20 cellular contexts compared by ENCODE assay signal in the genomic region with DNA sequence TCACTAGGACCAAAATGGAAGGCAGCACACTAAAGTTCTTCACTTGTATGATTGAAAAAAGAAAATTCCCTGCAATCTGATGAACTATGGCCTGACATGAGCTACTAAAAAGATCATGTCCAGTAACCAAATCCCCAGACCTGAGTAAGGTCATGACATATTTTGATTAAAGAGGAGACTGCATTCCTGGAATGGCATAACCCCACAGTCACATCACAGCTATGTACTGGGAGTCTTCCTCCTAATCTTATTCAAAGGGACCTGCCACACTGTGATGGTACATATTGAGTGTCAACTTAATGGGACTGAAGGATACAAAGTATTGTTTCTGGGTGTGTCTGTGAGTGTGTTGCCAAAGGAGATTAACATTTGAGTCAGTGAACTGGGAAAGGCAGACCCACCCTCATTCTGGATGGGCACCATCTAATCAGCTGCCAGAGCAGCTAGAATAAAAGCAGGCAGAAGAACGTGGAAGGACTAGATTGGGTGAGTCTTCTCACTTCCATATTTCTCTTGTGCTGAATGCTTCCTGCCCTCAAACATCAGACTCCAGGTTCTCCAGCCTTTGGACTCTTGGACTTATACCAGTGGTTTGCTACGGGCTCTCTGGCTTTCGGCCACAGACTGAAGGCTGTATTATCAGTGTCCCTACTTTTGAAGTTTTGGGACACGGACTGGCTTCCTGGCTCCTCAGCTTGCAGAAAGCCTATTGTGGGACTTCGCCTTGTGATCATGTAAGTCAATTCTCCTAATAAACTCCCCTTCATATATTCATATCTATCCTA.
DNase-seq lines count a peak whose midpoint lies in the region; ATAC-seq, FAIRE-seq and TF ChIP-seq lines count a peak whose summit lies in the region.
"Had no signal": no experiment of that assay in that cellular context is flagged by ENCODE, and none has a peak within 500 bp of the region (broad histone marks: within the 10 kb centered on the region; RNA-seq: fewer than 3 reads in every experiment).

No MANE protein-coding gene starts in this region.

- H3K79me2 ChIP-seq in HepG2 (ENCODE audit: insufficient read depth, low read length) (no peaks in the 10 kb centered on the region), H1 (ENCODE audit: control insufficient read depth in 1 of 2, insufficient read depth in 2 of 2, low read length in 2 of 2) (no peaks in the 10 kb centered on the region), mesendoderm (ENCODE audit: control insufficient read depth, insufficient read depth, low read length) (no peaks in the 10 kb centered on the region)

- DNase-seq in HepG2 (ENCODE audit: low spot score) (no peak), H1 (ENCODE audit: low read depth in 1 of 2, low spot score in 2 of 2) (no peak), mesendoderm (peak; percentile 13), BE2C (no peak), NCI-H128 (lab: John Stamatoyannopoulos, UW; ENCODE audit: unreplicated experiment) (no peak), SKM-1 (lab: John Stamatoyannopoulos, UW; ENCODE audit: unreplicated experiment) (no peak), left ventricle myocardium inferior (no peak)
- DNase-seq: AML-193; Calu3; CD4-positive, alpha-beta memory T cell; DMS79 treated with DMSO at 0.1 percent for 48 hours; GF-D8; GOT3; IMR-90 had no signal

- H3K23ac ChIP-seq in H1 (ENCODE audit: insufficient read length) (no peak overlapping the region), mesendoderm (ENCODE audit: low read length) (no peak overlapping the region)

- POLR2A ChIA-PET in HepG2 (lab: Yijun Ruan, JAX): no interaction called here
- POLR2A ChIA-PET in H1 (lab: Charles Lee; ENCODE audit: partially characterized antibody): no interaction called here

- WGBS in liver: 40% methylated on average over 5 of the region's 5 CpGs
- WGBS in HepG2 (ENCODE audit: low lambda C conversion rate): 7% methylated on average over 4 of the region's 5 CpGs
- 95% methylated on average over 5 of the region's 5 CpGs; no CpG with 5 or more reads in 1 of the 2 experiments for WGBS in H1 (ENCODE audit: extremely low coverage in 1 of 2, insufficient coverage in 1 of 2, insufficient read length in 1 of 2, insufficient replicate concordance in 2 of 2, low coverage in 1 of 2, low lambda C conversion rate in 2 of 2, missing lambda C conversion rate in 1 of 2), 2 experiments
- WGBS in mesendoderm (ENCODE audit: extremely low coverage, insufficient coverage, low lambda C conversion rate): no CpG with 5 or more reads among the region's 5 CpGs

- H3K4me2 ChIP-seq in HepG2 (ENCODE audit: low read depth, low read length): no peak overlapping the region
- H3K4me2 ChIP-seq in H1 (ENCODE audit: insufficient read depth in 1 of 2, low read depth in 2 of 2, low read length in 2 of 2): no peak overlapping the region
- H3K4me2 ChIP-seq in mesendoderm (ENCODE audit: low read length): no peak overlapping the region
- H3K4me2 ChIP-seq: A549, BLaER1 had no signal

- TF ChIP-seq RAD21 in liver (IDR thresholded peaks at IDR 0.05): peak; percentile 50 to 55
- TF ChIP-seq RAD21 in HepG2 (CRISPR knock-in tag; IDR thresholded peaks at IDR 0.05): no peak
- TF ChIP-seq RAD21 in H1 (IDR thresholded peaks at IDR 0.05 in 1 of 2, conservative IDR thresholded peaks at IDR 0.05 in 1 of 2; ENCODE audit: low read depth in 2 of 2, low read length in 2 of 2): no peak

- no peak overlapping the region for H3K56ac ChIP-seq in H1 (replicated peaks; ENCODE audit: insufficient read length, low read depth, low read length)
- H3K56ac ChIP-seq in mesendoderm (ENCODE audit: low read length): no peak overlapping the region

- H3K4ac ChIP-seq in H1 (replicated peaks; ENCODE audit: insufficient read length, low read depth, low read length) (no peak overlapping the region), mesendoderm (ENCODE audit: low read depth, low read length) (no peak overlapping the region)

- H3K9ac ChIP-seq in liver (ENCODE audit: low read depth in 1 of 2, low read length in 2 of 2): no peak overlapping the region
- no peak overlapping the region for H3K9ac ChIP-seq in HepG2 (ENCODE audit: insufficient read depth, low read depth, low read length)
- no peak overlapping the region for H3K9ac ChIP-seq in H1 (replicated peaks in 1 of 4; ENCODE audit: extremely low read depth in 1 of 4, low read depth in 3 of 4, low read length in 3 of 4)
- no peak overlapping the region for H3K9ac ChIP-seq in mesendoderm (ENCODE audit: low read length)
- H3K9ac ChIP-seq: BLaER1 had no signal

- FAIRE-seq in HepG2 (lab: Jason Lieb, UNC) (no peak), H1 (lab: Jason Lieb, UNC) (no peak)
- FAIRE-seq: A549, K562 had no signal

- peak overlapping the region; percentile 48 for H4K91ac ChIP-seq in H1 (replicated peaks; ENCODE audit: insufficient read length, low read length)

- no peak overlapping the region for H4K8ac ChIP-seq in H1 (ENCODE audit: extremely low read depth, insufficient read depth, low read length)
- H4K8ac ChIP-seq in mesendoderm (ENCODE audit: low read depth, low read length): no peak overlapping the region

- H3K14ac ChIP-seq in H1 (ENCODE audit: insufficient read length): no peak overlapping the region

- no peak for TF ChIP-seq EP300 in HepG2 (IDR thresholded peaks at IDR 0.05; ENCODE audit: low read depth in 2 of 2, low read length in 2 of 2)
- TF ChIP-seq EP300 in HepG2 (CRISPR knock-in tag; IDR thresholded peaks at IDR 0.05; ENCODE audit: borderline replicate concordance): no peak
- no peak for TF ChIP-seq EP300 in H1 (IDR thresholded peaks at IDR 0.05; ENCODE audit: borderline replicate concordance in 1 of 2, low read depth in 2 of 2, low read length in 2 of 2)

- H2BK5ac ChIP-seq in H1 (ENCODE audit: low read depth, low read length) (peak overlapping the region; percentile 54; the same call in 1 of the 2 replicates), mesendoderm (ENCODE audit: low read length) (no peak overlapping the region)

- intact Hi-C loops in HepG2 (cut with micrococcal nuclease; ENCODE audit: unreplicated experiment) (no loop called here), left ventricle myocardium inferior (cut with micrococcal nuclease) (no loop called here)

- TF ChIP-seq POLR2A in HepG2 (IDR thresholded peaks at IDR 0.05; ENCODE audit: insufficient read depth in 1 of 2, low read depth in 2 of 2, low read length in 2 of 2) (no peak), H1 (IDR thresholded peaks at IDR 0.05; ENCODE audit: control extremely low read depth in 1 of 2, low read depth in 2 of 2, low read length in 2 of 2) (no peak)

- H3K4me3 ChIP-seq in liver (ENCODE audit: low read depth in 1 of 3, low read length in 3 of 3) (no peak overlapping the region), HepG2 (replicated peaks in 1 of 3; ENCODE audit: insufficient read depth in 1 of 3, low read depth in 2 of 3, low read length in 3 of 3) (no peak overlapping the region), H1 (ENCODE audit: extremely low read depth in 1 of 4, insufficient read depth in 2 of 4, low read depth in 3 of 4, low read length in 4 of 4) (no peak overlapping the region), mesendoderm (ENCODE audit: low read length) (no peak overlapping the region), BE2C (ENCODE audit: low read depth, low read length) (no peak overlapping the region), left ventricle myocardium inferior (no peak overlapping the region)
- H3K4me3 ChIP-seq: A549, BLaER1, HAP-1, K562 had no signal

- no peak for TF ChIP-seq CTCF in liver (IDR thresholded peaks at IDR 0.05; ENCODE audit: low read depth, low read length, missing input control)
- TF ChIP-seq CTCF in HepG2 (CRISPR knock-in tag; IDR thresholded peaks at IDR 0.05): no peak
- no peak for TF ChIP-seq CTCF in H1 (IDR thresholded peaks at IDR 0.05; ENCODE audit: control extremely low read depth in 1 of 3, insufficient read depth in 1 of 3, low read depth in 1 of 3, low read length in 3 of 3)
- TF ChIP-seq CTCF in BE2C (IDR thresholded peaks at IDR 0.05; ENCODE audit: low read depth, low read length): no peak
- no peak for TF ChIP-seq CTCF in left ventricle myocardium inferior (IDR thresholded peaks at IDR 0.05; ENCODE audit: borderline replicate concordance)

- no peak for ATAC-seq in HepG2
- ATAC-seq: A549, K562 had no signal

- no peak overlapping the region for H3K18ac ChIP-seq in H1 (ENCODE audit: extremely low read depth, low read length)
- no peak overlapping the region for H3K18ac ChIP-seq in mesendoderm (ENCODE audit: low read length)

- H3K27ac ChIP-seq in liver (ENCODE audit: low read depth in 1 of 2, low read length in 2 of 2) (no peak overlapping the region), HepG2 (ENCODE audit: extremely low read length, insufficient read depth, low read length) (no peak overlapping the region), H1 (ENCODE audit: low read depth, low read length) (no peak overlapping the region; the same call in 1 of the 2 replicates), mesendoderm (ENCODE audit: low read depth, low read length) (no peak overlapping the region), left ventricle myocardium inferior (replicated peaks) (no peak overlapping the region)
- H3K27ac ChIP-seq: 22Rv1, A549, BLaER1 had no signal

- no peaks in the 10 kb centered on the region for H4K20me1 ChIP-seq in HepG2 (ENCODE audit: insufficient read depth, low read length)
- H4K20me1 ChIP-seq in H1 (replicated peaks in 1 of 2; ENCODE audit: control insufficient read depth in 1 of 2, insufficient read depth in 2 of 2, low read length in 2 of 2): no peaks in the 10 kb centered on the region
- H4K20me1 ChIP-seq: BLaER1 had no signal

- H2AK5ac ChIP-seq in H1 (ENCODE audit: low read depth, low read length): peak overlapping the region; percentile 48
- H2AK5ac ChIP-seq in mesendoderm (ENCODE audit: low read length): no peak overlapping the region

- H2BK12ac ChIP-seq in H1 (ENCODE audit: low read depth, low read length): 0 out of 2 replicates have a peak overlapping the region, but pooled peaks have one; percentile 23

- in situ Hi-C loops in HepG2 (cut with HindIII; ENCODE audit: extremely low pct_ligation_motif_present, low pct_unique_long_range_greater_than_20kb): no loop called here

- CTCF ChIA-PET in HepG2 (lab: Yijun Ruan, JAX; ENCODE audit: low intra/inter-chr PET ratio, low total read pairs): no interaction called here
- CTCF ChIA-PET in H1 (lab: Charles Lee; ENCODE audit: partially characterized antibody): interaction anchor here (0.7 to 0.8 kb wide), 2 partner anchors 197 to 591 kb away, joined by 3 read pairs; no protein-coding TSS in a partner anchor

- H2BK15ac ChIP-seq in H1 (ENCODE audit: low read length): no peak overlapping the region
- H2BK15ac ChIP-seq in mesendoderm (replicated peaks; ENCODE audit: low read depth): no peak overlapping the region

- H4K5ac ChIP-seq in H1 (ENCODE audit: insufficient read length, low read depth, low read length): peak overlapping the region; percentile 77
- no peak overlapping the region for H4K5ac ChIP-seq in mesendoderm (ENCODE audit: low read length)

- H2BK20ac ChIP-seq in H1 (ENCODE audit: low read length): peak overlapping the region; percentile 88

- no TSS peak for BruUV-seq in HepG2 (replicated peaks; lab: Mats Ljungman, UMichigan)

- H3K36me3 ChIP-seq in liver (ENCODE audit: control insufficient read depth in 4 of 4, insufficient read depth in 3 of 4, low read depth in 1 of 4, low read length in 3 of 4) (no peaks in the 10 kb centered on the region), HepG2 (replicated peaks in 1 of 2; ENCODE audit: control insufficient read depth in 1 of 2, insufficient read depth in 2 of 2, low read length in 2 of 2) (no peaks in the 10 kb centered on the region), H1 (ENCODE audit: control insufficient read depth in 2 of 4, insufficient read depth in 4 of 4, low read length in 3 of 4) (no peaks in the 10 kb centered on the region), mesendoderm (ENCODE audit: control insufficient read depth, insufficient read depth, low read length) (no peaks in the 10 kb centered on the region), BE2C (no peaks in the 10 kb centered on the region), left ventricle myocardium inferior (no peaks in the 10 kb centered on the region)
- H3K36me3 ChIP-seq: BLaER1, HAP-1 had no signal

- H3K27me3 ChIP-seq in liver (ENCODE audit: control insufficient read depth in 4 of 4, insufficient read depth in 4 of 4, low read length in 3 of 4) (no peaks in the 10 kb centered on the region), HepG2 (ENCODE audit: control insufficient read depth in 1 of 2, insufficient read depth in 2 of 2, low read length in 2 of 2) (no peaks in the 10 kb centered on the region), H1 (replicated peaks in 1 of 4; ENCODE audit: control insufficient read depth in 3 of 4, extremely low read depth in 1 of 4, insufficient read depth in 3 of 4, low read length in 3 of 4) (no peaks in the 10 kb centered on the region), mesendoderm (ENCODE audit: insufficient read depth, low read length, poor library complexity) (no peaks in the 10 kb centered on the region), BE2C (no peaks in the 10 kb centered on the region), left ventricle myocardium inferior (ENCODE audit: low read depth) (no peaks in the 10 kb centered on the region)
- H3K27me3 ChIP-seq: BLaER1 had no signal

- H3K79me1 ChIP-seq in H1 (ENCODE audit: low read depth, low read length) (no peaks in the 10 kb centered on the region), mesendoderm (ENCODE audit: low read length) (no peaks in the 10 kb centered on the region)

- H2BK120ac ChIP-seq in H1 (replicated peaks; ENCODE audit: low read depth, low read length) (peak overlapping the region; percentile 82), mesendoderm (ENCODE audit: low read depth, low read length) (no peak overlapping the region)

- H2AFZ ChIP-seq in HepG2 (ENCODE audit: low read length) (no peak overlapping the region), H1 (ENCODE audit: low read length) (no peak overlapping the region)

- H3K4me1 ChIP-seq in liver (ENCODE audit: control insufficient read depth in 4 of 4, insufficient read depth in 4 of 4, low read length in 3 of 4) (peaks cover 0 to 5% (median 2%) of the 10 kb centered on the region in 4 donors), HepG2 (ENCODE audit: insufficient read depth, low read length) (no peaks in the 10 kb centered on the region), H1 (replicated peaks in 1 of 4; ENCODE audit: control insufficient read depth in 3 of 4, insufficient read depth in 4 of 4, low read length in 3 of 4) (peaks cover 0 to 9% (median 6%) of the 10 kb centered on the region in 4 experiments; a peak in 3 of 7 replicates), mesendoderm (ENCODE audit: control insufficient read depth, low read depth, low read length) (no peaks in the 10 kb centered on the region), BE2C (no peaks in the 10 kb centered on the region), left ventricle myocardium inferior (peaks cover 14% of the 10 kb centered on the region)
- H3K4me1 ChIP-seq: A549, BLaER1 had no signal

- no peaks in the 10 kb centered on the region; the same call in 1 of the 2 replicates for H3K23me2 ChIP-seq in H1 (ENCODE audit: low read depth, low read length)

- H3K9me3 ChIP-seq in liver (ENCODE audit: control insufficient read depth in 4 of 4, low read length in 3 of 4) (no peaks in the 10 kb centered on the region), HepG2 (ENCODE audit: low read length) (no peaks in the 10 kb centered on the region), H1 (ENCODE audit: insufficient read depth in 2 of 2, low read depth in 1 of 2, low read length in 1 of 2) (no peaks in the 10 kb centered on the region), BE2C (no peaks in the 10 kb centered on the region), left ventricle myocardium inferior (replicated peaks) (no peaks in the 10 kb centered on the region)
- H3K9me3 ChIP-seq: A549, HAP-1 had no signal
